1 cellular context compared by ENCODE assay signal in genomic region chr16:85378145-85379040, GRCh38.
TF ChIP-seq lines count a peak whose summit lies in the region.

No MANE protein-coding gene starts in this region.

TF ChIP-seq in H1, 55 proteins besides CTCF, POLR2A, EP300 and RAD21 (continued from another document):
- TF ChIP-seq BRCA1 (IDR thresholded peaks at IDR 0.05; ENCODE audit: low read depth, low read length) = no peak
